9 cellular contexts compared by ENCODE assay signal in genomic region chr10:100339236-100339635, GRCh38. TPM values are rescaled to one million over a fixed set of nuclear protein-coding genes. Genes with fewer than 3 reads are reported as not detected.
DNase-seq lines count a peak whose midpoint lies in the region; ATAC-seq and TF ChIP-seq lines count a peak whose summit lies in the region.
"Had no signal": no experiment of that assay in that cellular context is flagged by ENCODE, and none has a peak within 500 bp of the region (broad histone marks: within the 10 kb centered on the region; RNA-seq: fewer than 3 reads in every experiment).

No MANE protein-coding gene starts in this region.

- TF ChIP-seq RAD21 in HCT116 (IDR thresholded peaks at IDR 0.05; ENCODE audit: low read depth), result no peak

- H3K27ac ChIP-seq in HCT116 (ENCODE audit: low read depth, low read length) (no peak overlapping the region; the same call in 1 of the 2 replicates), neutrophil (peak overlapping the region; percentile 72), psoas muscle (no peak overlapping the region)

- no peaks in the 10 kb centered on the region for H4K20me1 ChIP-seq in HCT116 (ENCODE audit: insufficient read depth)

- H3K79me2 ChIP-seq in HCT116 (ENCODE audit: insufficient read depth, low read length), result no peaks in the 10 kb centered on the region

- no peak overlapping the region for H3K9ac ChIP-seq in HCT116 (ENCODE audit: low read length)

- POLR2A ChIA-PET in HCT116 (lab: Charles Lee), result interaction anchor here (1.6 kb wide), 1 partner anchor 34 kb away, joined by 4 read pairs; no protein-coding TSS in a partner anchor

- no peaks in the 10 kb centered on the region for H3K9me2 ChIP-seq in HCT116 (ENCODE audit: insufficient read depth)

- no peak overlapping the region for H3K4me2 ChIP-seq in HCT116 (ENCODE audit: low read length)

- TF ChIP-seq CTCF in HCT116 (IDR thresholded peaks at IDR 0.05 in 2 of 3, conservative IDR thresholded peaks at IDR 0.05 in 1 of 3; ENCODE audit: borderline replicate concordance in 1 of 3, insufficient read depth in 1 of 3, low read depth in 2 of 3, low read length in 2 of 3) (no peak), neutrophil (IDR thresholded peaks at IDR 0.05) (no peak), psoas muscle (IDR thresholded peaks at IDR 0.05) (no peak)

- CTCF ChIA-PET in HCT116 (lab: Charles Lee), result interaction anchor here (1.1 to 3.0 kb wide), 6 partner anchors 9 to 179 kb away, joined by 3 to 18 read pairs (median 6); partner anchors contain the start of gene PKD2L1

- H3K27me3 ChIP-seq in HCT116 (ENCODE audit: insufficient read depth, low read length) (0 out of 2 replicates have a peak, but pooled peaks cover 3% of the 10 kb centered on the region), neutrophil (no peaks in the 10 kb centered on the region), psoas muscle (ENCODE audit: insufficient read depth in 3 of 3, low read length in 2 of 3) (no peaks in the 10 kb centered on the region)

- RAD21 ChIA-PET in HCT116 (lab: Charles Lee; ENCODE audit: low non-redundant PET in 1 of 2, low total read pairs in 2 of 2, uncharacterized antibody in 2 of 2, unreplicated experiment in 2 of 2), result interaction anchor here in 1 of 2 experiments (1.3 kb wide), 1 partner anchor 34 kb away, joined by 3 read pairs; no protein-coding TSS in a partner anchor

- H2AFZ ChIP-seq in HCT116 (ENCODE audit: low read depth, low read length, poor library complexity, severe bottlenecking), result peak overlapping the region; percentile 79

- BruUV-seq in HCT116 (replicated peaks; lab: Mats Ljungman, UMichigan), result no TSS peak

- intact Hi-C loops in HCT116 (cut with micrococcal nuclease) (loop anchor here (5.0 kb wide), 2 partner anchors 37 to 492 kb away; no protein-coding TSS in a partner anchor), psoas muscle (cut with DNase I) (loop anchor here (2.0 to 10.0 kb wide), 4 partner anchors 33 to 536 kb away; no protein-coding TSS in a partner anchor)

- 63 to 75% (median 71%) methylated on average over 5 of the region's 5 CpGs for WGBS in psoas muscle, 3 donors

- H3K36me3 ChIP-seq in HCT116 (ENCODE audit: control insufficient read depth in 1 of 2, insufficient read depth in 2 of 2, low read length in 2 of 2) (no peaks in the 10 kb centered on the region), neutrophil (no peaks in the 10 kb centered on the region), psoas muscle (ENCODE audit: insufficient read depth in 1 of 2, low read depth in 1 of 2) (no peaks in the 10 kb centered on the region)

- no peak for DNase-seq in HCT116 (ENCODE audit: low read depth, low spot score)
- peak; percentile 86 for DNase-seq in NOMO-1 treated with dmso at 0.1 percent for 144 hours (lab: John Stamatoyannopoulos, UW; ENCODE audit: unreplicated experiment)
- no peak for DNase-seq in psoas muscle
- DNase-seq in amniotic stem cell (lab: John Stamatoyannopoulos, UW), result no peak
- DNase-seq: activated T-cell treated with anti-CD3 and anti-CD28 coated beads for 4 hours had no signal

- ATAC-seq in GM18868 (IDR thresholded peaks at IDR 0.05; ENCODE audit: unreplicated experiment) (peak; percentile 52), HCT116 (no peak), psoas muscle (no peak), HG03196 (IDR thresholded peaks at IDR 0.05; ENCODE audit: unreplicated experiment) (no peak)

- H3K9me3 ChIP-seq in HCT116 (ENCODE audit: control insufficient read depth in 1 of 2, insufficient read depth in 1 of 2, low read depth in 1 of 2, low read length in 2 of 2) (no peaks in the 10 kb centered on the region), neutrophil (no peaks in the 10 kb centered on the region), psoas muscle (no peaks in the 10 kb centered on the region)

- peaks cover 3 to 12% of the 10 kb centered on the region in 2 experiments; a peak in 3 of 4 replicates for H3K4me1 ChIP-seq in HCT116 (ENCODE audit: control insufficient read depth in 1 of 2, insufficient read depth in 2 of 2, low read length in 2 of 2)
- peaks cover 28 to 29% of the 10 kb centered on the region in 2 experiments for H3K4me1 ChIP-seq in neutrophil (ENCODE audit: control insufficient read depth in 1 of 2, insufficient read depth in 1 of 2, low read depth in 1 of 2, low read length in 1 of 2)
- peaks cover 20% of the 10 kb centered on the region for H3K4me1 ChIP-seq in psoas muscle

- H3K4me3 ChIP-seq in HCT116 (replicated peaks in 1 of 2; ENCODE audit: low read depth in 1 of 2, low read length in 2 of 2) (no peak overlapping the region), neutrophil (ENCODE audit: low read depth in 1 of 2, low read length in 1 of 2) (no peak overlapping the region), psoas muscle (no peak overlapping the region)

- TF ChIP-seq POLR2A in HCT116 (IDR thresholded peaks at IDR 0.05; ENCODE audit: borderline replicate concordance, extremely low read depth, insufficient read depth, insufficient read length), result no peak

TF ChIP-seq in HCT116, 20 proteins besides CTCF, POLR2A, EP300 and RAD21:
- TF ChIP-seq ZFX (IDR thresholded peaks at IDR 0.05) (peak; percentile 6; the same call in 1 of the 2 replicates), FOSL1 (IDR thresholded peaks at IDR 0.05; ENCODE audit: low read depth) (no peak)

RNA-seq across cellular contexts. Expression of gene SCD, which starts 7.8 kb away (rescaled TPM):
- total RNA-seq in HCT116 (2021; ENCODE audit: unreplicated experiment), result 652 TPM
- polyA plus RNA-seq in HCT116 (2012), result 312 and 348 TPM in 2 replicates
- total RNA-seq in psoas muscle, result 10 to 100 TPM in 3 of 4 donors, 1 to 10 TPM in 1; 2.3 to 18.4 (median 12.8) TPM
- 1 to 10 TPM; 1.1 to 9.5 (median 2.1) TPM for polyA plus RNA-seq in psoas muscle

RNA-seq across cellular contexts. Expression of gene PKD2L1, which starts 9.2 kb away (rescaled TPM):
- total RNA-seq in HCT116 (2021; ENCODE audit: unreplicated experiment) (0.17 TPM), psoas muscle (not detected)
- polyA plus RNA-seq in HCT116 (2012), result 0.09 and 0.15 TPM in 2 replicates
- polyA plus RNA-seq in psoas muscle, result not detected
- total RNA-seq: renal cortical epithelial cell had no signal

RNA-seq across cellular contexts. Expression of gene BLOC1S2, which starts 52.8 kb away (rescaled TPM):
- total RNA-seq in HCT116 (2021; ENCODE audit: unreplicated experiment) (54.6 TPM), psoas muscle (10 to 100 TPM; 36.5 to 89.0 (median 64.4) TPM)
- polyA plus RNA-seq in HCT116 (2012), result 19.8 and 25.8 TPM in 2 replicates
- polyA plus RNA-seq in psoas muscle, result 100 to 1,000 TPM in 1 of 3 donors, 10 to 100 TPM in 2; 81.2 to 318 (median 89.6) TPM

Comparison
In these comparisons a context has a peak if more than half of its experiments do, and no peak if none do; other contexts are left out.
1. RNA of gene SCD, which starts 7.8 kb away (total RNA-seq): 652 TPM in HCT116 (single experiment); 2.3 to 18.4 TPM in psoas muscle; every median in the first group is over 10 times any median in the second.